ENCODE assay signal across 10 cellular contexts in genomic region chr14:49896956-49897355, GRCh38. TPM values are rescaled to one million over a fixed set of nuclear protein-coding genes. Genes with fewer than 3 reads are reported as not detected.
DNase-seq lines count a peak whose midpoint lies in the region; ATAC-seq and TF ChIP-seq lines count a peak whose summit lies in the region.
"Had no signal": no experiment of that assay in that cellular context is flagged by ENCODE, and none has a peak within 500 bp of the region (broad histone marks: within the 10 kb centered on the region; RNA-seq: fewer than 3 reads in every experiment).

No MANE protein-coding gene starts in this region.

- DNase-seq in CD4-positive, CD25-positive, alpha-beta regulatory T cell = peak in 1 of 3 donors; percentile 35
- DNase-seq in MG63 (no peak), colonic mucosa (peak; percentile 16), neural progenitor cell (ENCODE audit: low spot score) (no peak), NCI-H1048 (lab: John Stamatoyannopoulos, UW) (no peak)
- DNase-seq: anterior cingulate cortex; NK-92 treated with Interleukin-12 subunit alpha and Interleukin-12 subunit beta, amount 100 ng/mL, for 24 hours had no signal

- no peak overlapping the region for H2AFZ ChIP-seq in neural progenitor cell (replicated peaks)

- peak overlapping the region; percentile 76 to 100 (median 97) for H3K4me3 Mint-ChIP-seq in CD4-positive, CD25-positive, alpha-beta regulatory T cell
- peak overlapping the region; percentile 12 for H3K4me3 Mint-ChIP-seq in neural progenitor cell

- H3K9me3 ChIP-seq in CD4-positive, CD25-positive, alpha-beta regulatory T cell (ENCODE audit: control insufficient read depth in 2 of 2, low read length in 2 of 2) = no peaks in the 10 kb centered on the region
- H3K9me3 ChIP-seq in MG63 = no peaks in the 10 kb centered on the region
- H3K9me3 ChIP-seq in colonic mucosa = no peaks in the 10 kb centered on the region
- H3K9me3 ChIP-seq in neural progenitor cell (ENCODE audit: low read depth) = no peaks in the 10 kb centered on the region

- H3K4me2 ChIP-seq in neural progenitor cell = peak overlapping the region; percentile 97

- peaks cover 38% of the 10 kb centered on the region for H3K4me1 ChIP-seq in CD4-positive, CD25-positive, alpha-beta regulatory T cell (ENCODE audit: control insufficient read depth, insufficient read depth, low read length, poor library complexity, severe bottlenecking)
- H3K4me1 ChIP-seq in colonic mucosa = no peaks in the 10 kb centered on the region
- peaks cover 24% of the 10 kb centered on the region for H3K4me1 ChIP-seq in neural progenitor cell

- peak overlapping the region in 1 of 2 donors; percentile 4 for H3K9ac ChIP-seq in colonic mucosa (ENCODE audit: low read depth in 2 of 2, low read length in 2 of 2)
- H3K9ac ChIP-seq in neural progenitor cell = no peak overlapping the region

- H3K79me2 ChIP-seq in neural progenitor cell (ENCODE audit: low read depth) = peaks cover 51% of the 10 kb centered on the region

- TF ChIP-seq CTCF in colonic mucosa (IDR thresholded peaks at IDR 0.05) = no peak
- TF ChIP-seq CTCF in neural progenitor cell (IDR thresholded peaks at IDR 0.05) = no peak

- peaks cover 11% of the 10 kb centered on the region for H3K36me3 ChIP-seq in CD4-positive, CD25-positive, alpha-beta regulatory T cell (ENCODE audit: control insufficient read depth, insufficient read depth, low read length)
- H3K36me3 ChIP-seq in MG63 (peaks cover 43% of the 10 kb centered on the region), colonic mucosa (no peaks in the 10 kb centered on the region), neural progenitor cell (peaks cover 12% of the 10 kb centered on the region)

- peak overlapping the region; percentile 90 for H3K4me3 ChIP-seq in CD4-positive, CD25-positive, alpha-beta regulatory T cell (ENCODE audit: low read depth, low read length)
- H3K4me3 ChIP-seq in MG63 (peak overlapping the region; percentile 95), colonic mucosa (peak overlapping the region; percentile 3), neural progenitor cell (peak overlapping the region; percentile 0)

- H3K27me3 ChIP-seq in CD4-positive, CD25-positive, alpha-beta regulatory T cell (ENCODE audit: control insufficient read depth, insufficient read depth, low read length) = no peaks in the 10 kb centered on the region
- H3K27me3 ChIP-seq in MG63 = no peaks in the 10 kb centered on the region
- H3K27me3 ChIP-seq in colonic mucosa = no peaks in the 10 kb centered on the region
- no peaks in the 10 kb centered on the region for H3K27me3 ChIP-seq in neural progenitor cell

- peaks cover 42% of the 10 kb centered on the region for H4K20me1 ChIP-seq in neural progenitor cell (ENCODE audit: low read depth)

- peak overlapping the region; percentile 98 for H3K27ac ChIP-seq in CD4-positive, CD25-positive, alpha-beta regulatory T cell (ENCODE audit: insufficient read depth, low read length, poor library complexity, severe bottlenecking)
- H3K27ac ChIP-seq in colonic mucosa = peak overlapping the region; percentile 100
- no peak overlapping the region for H3K27ac ChIP-seq in neural progenitor cell

- H3K27ac Mint-ChIP-seq in CD4-positive, CD25-positive, alpha-beta regulatory T cell = peak overlapping the region; percentile 48 to 88 (median 86)
- H3K27ac Mint-ChIP-seq in neural progenitor cell = no peak overlapping the region

- intact Hi-C loops in colonic mucosa (cut with DNase I) = loop anchor here (5.0 kb wide), 1 partner anchor 55 kb away; no protein-coding TSS in a partner anchor

- H3K27me3 Mint-ChIP-seq in CD4-positive, CD25-positive, alpha-beta regulatory T cell = peaks cover 6% of the 10 kb centered on the region
- no peaks in the 10 kb centered on the region for H3K27me3 Mint-ChIP-seq in neural progenitor cell (ENCODE audit: insufficient read depth, low read depth)

- H3K4me1 Mint-ChIP-seq in CD4-positive, CD25-positive, alpha-beta regulatory T cell = peaks cover 23 to 48% (median 43%) of the 10 kb centered on the region in 4 donors
- peaks cover 38% of the 10 kb centered on the region for H3K4me1 Mint-ChIP-seq in neural progenitor cell

- H3F3A ChIP-seq in neural progenitor cell (ENCODE audit: low read depth) = peaks cover 6% of the 10 kb centered on the region

- peaks cover 32% of the 10 kb centered on the region for H3K36me3 Mint-ChIP-seq in CD4-positive, CD25-positive, alpha-beta regulatory T cell
- peaks cover 11% of the 10 kb centered on the region for H3K36me3 Mint-ChIP-seq in neural progenitor cell

- no peak for ATAC-seq in CD4-positive, CD25-positive, alpha-beta regulatory T cell (ENCODE audit: low read depth in 2 of 2)
- ATAC-seq in GM18873 (IDR thresholded peaks at IDR 0.05; ENCODE audit: low FRiP score, unreplicated experiment) (no peak), HG02885 (IDR thresholded peaks at IDR 0.05; ENCODE audit: poor library complexity, unreplicated experiment) (no peak), GM21717 (IDR thresholded peaks at IDR 0.05; ENCODE audit: unreplicated experiment) (no peak)

- no peaks in the 10 kb centered on the region for H3K9me3 Mint-ChIP-seq in CD4-positive, CD25-positive, alpha-beta regulatory T cell
- no peaks in the 10 kb centered on the region for H3K9me3 Mint-ChIP-seq in neural progenitor cell

RNA-seq across cellular contexts. Expression of gene ARF6, which starts 4.1 kb away (rescaled TPM):
- 94.6 TPM for total RNA-seq in CD4-positive, CD25-positive, alpha-beta regulatory T cell
- 100 to 1,000 TPM; 148 to 171 (median 153) TPM for polyA plus RNA-seq in CD4-positive, CD25-positive, alpha-beta regulatory T cell
- total RNA-seq in MG63 (2014; rRNA removed; shearing (Covaris generic); ENCODE audit: low replicate concordance) = 24.1 and 32.6 TPM in 2 replicates
- total RNA-seq in colonic mucosa = 100 to 1,000 TPM; 136 to 161 TPM
- 41.6 and 48.7 TPM in 2 replicates for total RNA-seq in neural progenitor cell (ENCODE audit: low replicate concordance)

RNA-seq across cellular contexts. Expression of gene NEMF, which starts 44.4 kb away (rescaled TPM):
- 79.6 TPM for total RNA-seq in CD4-positive, CD25-positive, alpha-beta regulatory T cell
- polyA plus RNA-seq in CD4-positive, CD25-positive, alpha-beta regulatory T cell = 10 to 100 TPM; 32.6 to 40.5 (median 36.1) TPM
- 30.0 and 50.6 TPM in 2 replicates for total RNA-seq in MG63 (2014; rRNA removed; shearing (Covaris generic); ENCODE audit: low replicate concordance)
- total RNA-seq in colonic mucosa (10 to 100 TPM; 52.8 to 56.7 TPM), neural progenitor cell (ENCODE audit: low replicate concordance) (60.5 and 83.0 TPM in 2 replicates)

Comparison
In these comparisons a context has a peak if more than half of its experiments do, and no peak if none do; other contexts are left out.
1. H3K4me3 ChIP-seq: peak in every context shown above with its lines; median percentile 95 in MG63; 90 in CD4-positive, CD25-positive, alpha-beta regulatory T cell; 3 in colonic mucosa; 0 in neural progenitor cell.